Comparison of ENCODE assay signal across 31 cellular contexts in genomic region chr4:174575436-174575835, GRCh38. TPM values are rescaled to one million over a fixed set of nuclear protein-coding genes. Genes with fewer than 3 reads are reported as not detected.
"Had no signal": no experiment of that assay in that cellular context is flagged by ENCODE, and none has a peak within 500 bp of the region (broad histone marks: within the 10 kb centered on the region; RNA-seq: fewer than 3 reads in every experiment).

No MANE protein-coding gene starts in this region.

- H3K4me1 ChIP-seq: esophagus squamous epithelium, gastroesophageal sphincter had no signal

- ATAC-seq: activated CD4-positive, alpha-beta T cell treated with anti-CD3 and anti-CD28 coated beads for 36 hours; activated naive CD4-positive, alpha-beta T cell treated with anti-CD3 and anti-CD28 coated beads, Interleukin-2, amount 50 U/mL, for 72 hours; activated T-cell treated with anti-CD3 and anti-CD28 coated beads, Interleukin-2, amount 50 U/mL, for 72 hours; effector memory CD8-positive, alpha-beta T cell; gastroesophageal sphincter; T-helper 17 cell had no signal

- H3K4me3 ChIP-seq: esophagus squamous epithelium, gastroesophageal sphincter had no signal

- H3K36me3 ChIP-seq: brain microvascular endothelial cell, esophagus squamous epithelium, gastroesophageal sphincter, WERI-Rb-1 had no signal

- H3K9me3 ChIP-seq: esophagus squamous epithelium, gastroesophageal sphincter had no signal

- DNase-seq: activated B cell treated with CpG ODN at 0.5 μM for 24 hours; activated CD4-positive, alpha-beta memory T cell treated with anti-CD3 and anti-CD28 coated beads, Interleukin-2, amount 10 ng/mL, durations not matched to agents 7 days and 5 days; activated CD4-positive, alpha-beta T cell treated with anti-CD3 and anti-CD28 coated beads for 36 hours; activated CD4-positive, alpha-beta T cell treated with anti-CD3 and anti-CD28 coated beads, Interleukin-2, amount 10 ng/mL, durations not matched to agents 7 days and 5 days; activated CD4-positive, alpha-beta T cell treated with anti-CD3 and anti-CD28 coated beads, Interleukin-2, amount 50 U/mL, for 4 hours; activated CD4-positive, CD25-positive, alpha-beta regulatory T cell treated with anti-CD3 and anti-CD28 coated beads, Interleukin-2, amount 50 U/mL, for 72 hours; activated CD8-positive, alpha-beta memory T cell treated with anti-CD3 and anti-CD28 coated beads, Interleukin-2, amount 50 U/mL, for 48 hours; activated gamma-delta T cell; activated naive CD4-positive, alpha-beta T cell; activated naive CD4-positive, alpha-beta T cell treated with anti-CD3 and anti-CD28 coated beads, Interleukin-2, amount 10 ng/mL, durations not matched to agents 7 days and 5 days; activated T-cell treated with anti-CD3 and anti-CD28 coated beads for 4 hours; activated T-cell treated with anti-CD3 and anti-CD28 coated beads, Interleukin-2, amount 50 U/mL, for 24 hours; activated T-cell treated with anti-CD3 and anti-CD28 coated beads, Interleukin-2, amount 50 U/mL, for 72 hours; amniotic stem cell; anterior cingulate cortex; brain microvascular endothelial cell; cortex of kidney; dermis blood vessel endothelial cell; effector CD4-positive, alpha-beta T cell; effector memory CD8-positive, alpha-beta T cell; esophagus squamous epithelium; foreskin melanocyte; head of caudate nucleus; T-helper 1 cell; T-helper 17 cell; T1000; WERI-Rb-1 had no signal

RNA-seq across cellular contexts. Expression of gene HPGD, which starts 53.1 kb away (rescaled TPM):
- total RNA-seq: activated B cell treated with CpG ODN at 0.5 μM for 24 hours, chondrocyte, fibroblast of villous mesenchyme had no signal
